ENCODE assay signal across 13 cellular contexts in the genomic region with DNA sequence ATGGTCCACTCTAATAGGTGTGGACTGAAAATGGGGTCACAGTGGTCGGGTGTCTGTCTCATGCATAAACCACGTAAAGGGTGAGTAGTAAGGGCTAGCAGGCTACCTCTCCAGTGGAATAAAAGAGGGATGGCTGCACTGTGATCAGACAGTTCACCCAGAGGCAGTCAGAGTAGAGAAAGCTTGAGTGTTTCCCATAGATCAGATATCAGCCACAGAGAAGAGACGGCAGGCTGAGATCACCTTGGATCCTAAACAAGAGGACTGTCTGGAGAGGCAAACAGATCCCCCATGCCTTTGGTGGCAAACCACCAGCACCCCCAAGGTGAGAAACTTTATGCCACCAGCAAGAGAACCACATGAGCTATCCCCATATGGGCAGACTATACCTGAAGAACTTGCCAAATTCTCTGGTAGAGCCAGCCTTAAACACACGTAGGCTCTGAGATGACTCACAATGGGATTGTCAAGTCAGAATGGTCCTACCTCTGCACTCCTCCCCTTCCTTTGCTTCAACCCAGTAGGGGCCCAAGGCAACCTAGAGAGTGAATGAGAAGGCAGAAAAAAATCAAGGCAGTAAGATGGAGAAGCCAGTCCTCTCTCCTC.
DNase-seq lines count a peak whose midpoint lies in the region; ATAC-seq lines count a peak whose summit lies in the region.
"Had no signal": no experiment of that assay in that cellular context is flagged by ENCODE, and none has a peak within 500 bp of the region (broad histone marks: within the 10 kb centered on the region; RNA-seq: fewer than 3 reads in every experiment).

No MANE protein-coding gene starts in this region.

- DNase-seq in M059J (ENCODE audit: low read depth) = peak; percentile 45
- DNase-seq in activated CD4-positive, alpha-beta T cell treated with anti-CD3 and anti-CD28 coated beads, Interleukin-2, amount 10 ng/mL, durations not matched to agents 7 days and 5 days = peak; percentile 23
- DNase-seq in central memory CD4-positive, alpha-beta T cell = peak; percentile 4
- DNase-seq in stimulated activated CD4-positive, alpha-beta T cell treated with anti-CD3 and anti-CD28 coated beads, Interleukin-2, amount 100 ng/mL, for 24 hours = peak; percentile 19 to 35
- DNase-seq in HuH-7.5 (ENCODE audit: low spot score) = no peak
- DNase-seq: adrenal gland, foreskin fibroblast, NCI-H1694, retina, WERI-Rb-1 had no signal

- H3K9me3 Mint-ChIP-seq in activated CD4-positive, alpha-beta T cell treated with anti-CD3 and anti-CD28 coated beads, Interleukin-2, amount 10 ng/mL, durations not matched to agents 7 days and 5 days = peaks cover 33% of the 10 kb centered on the region

- POLR2A ChIA-PET in activated CD4-positive, alpha-beta T cell treated with anti-CD3 and anti-CD28 coated beads, Interleukin-2, amount 10 ng/mL, durations not matched to agents 7 days and 5 days (lab: Charles Lee) = interaction anchor here (0.8 kb wide), 1 partner anchor 281 kb away, joined by 5 read pairs; no protein-coding TSS in a partner anchor

- H3K4me3 Mint-ChIP-seq in activated CD4-positive, alpha-beta T cell treated with anti-CD3 and anti-CD28 coated beads, Interleukin-2, amount 10 ng/mL, durations not matched to agents 7 days and 5 days = no peak overlapping the region

- peaks cover 46% of the 10 kb centered on the region for H3K36me3 Mint-ChIP-seq in activated CD4-positive, alpha-beta T cell treated with anti-CD3 and anti-CD28 coated beads, Interleukin-2, amount 10 ng/mL, durations not matched to agents 7 days and 5 days (ENCODE audit: low read depth)

- CTCF ChIA-PET in activated CD4-positive, alpha-beta T cell treated with anti-CD3 and anti-CD28 coated beads, Interleukin-2, amount 10 ng/mL, durations not matched to agents 7 days and 5 days (lab: Charles Lee) = interaction anchor here (1.1 to 1.4 kb wide), 2 partner anchors 12 to 68 kb away, joined by 3 to 5 read pairs; no protein-coding TSS in a partner anchor

- H3K27ac Mint-ChIP-seq in activated CD4-positive, alpha-beta T cell treated with anti-CD3 and anti-CD28 coated beads, Interleukin-2, amount 10 ng/mL, durations not matched to agents 7 days and 5 days = peak overlapping the region; percentile 78

- H3K27me3 Mint-ChIP-seq in activated CD4-positive, alpha-beta T cell treated with anti-CD3 and anti-CD28 coated beads, Interleukin-2, amount 10 ng/mL, durations not matched to agents 7 days and 5 days = no peaks in the 10 kb centered on the region

- H3K4me1 Mint-ChIP-seq in activated CD4-positive, alpha-beta T cell treated with anti-CD3 and anti-CD28 coated beads, Interleukin-2, amount 10 ng/mL, durations not matched to agents 7 days and 5 days = peaks cover 91% of the 10 kb centered on the region

- no peak for ATAC-seq in HG03354 (IDR thresholded peaks at IDR 0.05; ENCODE audit: poor library complexity, severe bottlenecking, unreplicated experiment)
- ATAC-seq in GM18498 (IDR thresholded peaks at IDR 0.05; ENCODE audit: unreplicated experiment) = no peak
- ATAC-seq: HepG2 had no signal
